9 cellular contexts compared by ENCODE assay signal in the genomic region with DNA sequence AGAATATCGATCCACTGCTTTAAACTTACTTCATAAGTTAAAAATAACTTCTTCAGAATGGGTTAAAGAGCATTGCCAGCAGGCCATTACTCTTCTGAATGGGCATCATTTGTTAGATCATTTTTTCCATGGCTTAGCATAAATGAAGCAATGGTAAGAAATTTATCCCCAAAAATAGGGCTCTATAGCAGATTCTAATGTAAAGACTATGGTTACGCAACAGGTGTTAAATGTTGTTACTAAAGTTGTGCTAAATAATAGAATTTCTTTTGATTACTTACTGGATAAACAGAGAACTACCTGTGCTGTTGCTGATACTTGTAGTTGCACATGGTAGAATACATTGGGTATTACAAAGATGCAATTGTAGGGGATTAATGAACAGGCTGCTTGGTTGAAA. TPM values are rescaled to one million over a fixed set of nuclear protein-coding genes. Genes with fewer than 3 reads are reported as not detected.
"Had no signal": no experiment of that assay in that cellular context is flagged by ENCODE, and none has a peak within 500 bp of the region (broad histone marks: within the 10 kb centered on the region; RNA-seq: fewer than 3 reads in every experiment).

No MANE protein-coding gene starts in this region.

- DNase-seq: GDM1, GF-D8 had no signal

- ATAC-seq: GM12878 had no signal

- FAIRE-seq: G401.6, GM12878, GM12891, GM12892, GM18507, GM19239 had no signal

- H3K4me3 ChIP-seq: GM12878 had no signal

RNA-seq across cellular contexts. Expression of a gene that starts 15.9 kb away (rescaled TPM):
- total RNA-seq: G401, GM12878 had no signal
- polyA plus RNA-seq: GM12878 had no signal
